ENCODE assay signal across 1 cellular context in the genomic region with DNA sequence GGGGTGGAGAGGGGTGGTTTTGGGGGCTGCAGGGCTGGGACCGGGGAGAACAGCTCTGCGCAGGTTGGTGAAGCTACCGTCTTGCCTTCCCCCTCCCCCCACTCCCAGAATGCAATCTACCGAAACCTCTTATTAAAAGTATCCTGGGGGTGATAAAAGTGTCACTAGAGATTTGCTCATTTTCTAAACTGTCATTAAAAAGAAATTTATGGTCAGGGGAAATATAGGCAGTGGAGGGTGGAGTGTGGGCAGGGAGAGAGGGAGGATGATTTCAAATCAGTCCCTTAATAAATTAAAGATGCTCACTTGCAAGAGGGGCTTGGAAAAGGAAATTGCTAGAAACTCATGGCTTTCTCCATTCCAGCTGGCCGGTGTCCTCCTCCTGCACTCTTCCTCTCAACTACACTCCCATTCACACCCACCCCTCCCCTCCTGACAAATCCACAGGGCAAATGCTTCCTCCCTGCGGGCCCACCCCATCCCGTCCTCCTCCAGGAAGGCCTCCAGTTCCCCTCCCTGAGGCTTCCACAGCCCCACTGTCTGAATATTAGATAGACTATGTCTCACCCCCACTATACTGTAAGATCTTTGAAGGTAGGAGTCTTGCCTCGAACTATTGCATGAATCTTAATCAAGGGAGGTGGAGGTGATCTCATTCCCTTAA.
TF ChIP-seq lines count a peak whose summit lies in the region.

No MANE protein-coding gene starts in this region.

TF ChIP-seq in HEK293, 187 proteins besides CTCF, POLR2A, EP300 and RAD21 (continued from another document and continues in another):
- TF ChIP-seq, protein P1, sequence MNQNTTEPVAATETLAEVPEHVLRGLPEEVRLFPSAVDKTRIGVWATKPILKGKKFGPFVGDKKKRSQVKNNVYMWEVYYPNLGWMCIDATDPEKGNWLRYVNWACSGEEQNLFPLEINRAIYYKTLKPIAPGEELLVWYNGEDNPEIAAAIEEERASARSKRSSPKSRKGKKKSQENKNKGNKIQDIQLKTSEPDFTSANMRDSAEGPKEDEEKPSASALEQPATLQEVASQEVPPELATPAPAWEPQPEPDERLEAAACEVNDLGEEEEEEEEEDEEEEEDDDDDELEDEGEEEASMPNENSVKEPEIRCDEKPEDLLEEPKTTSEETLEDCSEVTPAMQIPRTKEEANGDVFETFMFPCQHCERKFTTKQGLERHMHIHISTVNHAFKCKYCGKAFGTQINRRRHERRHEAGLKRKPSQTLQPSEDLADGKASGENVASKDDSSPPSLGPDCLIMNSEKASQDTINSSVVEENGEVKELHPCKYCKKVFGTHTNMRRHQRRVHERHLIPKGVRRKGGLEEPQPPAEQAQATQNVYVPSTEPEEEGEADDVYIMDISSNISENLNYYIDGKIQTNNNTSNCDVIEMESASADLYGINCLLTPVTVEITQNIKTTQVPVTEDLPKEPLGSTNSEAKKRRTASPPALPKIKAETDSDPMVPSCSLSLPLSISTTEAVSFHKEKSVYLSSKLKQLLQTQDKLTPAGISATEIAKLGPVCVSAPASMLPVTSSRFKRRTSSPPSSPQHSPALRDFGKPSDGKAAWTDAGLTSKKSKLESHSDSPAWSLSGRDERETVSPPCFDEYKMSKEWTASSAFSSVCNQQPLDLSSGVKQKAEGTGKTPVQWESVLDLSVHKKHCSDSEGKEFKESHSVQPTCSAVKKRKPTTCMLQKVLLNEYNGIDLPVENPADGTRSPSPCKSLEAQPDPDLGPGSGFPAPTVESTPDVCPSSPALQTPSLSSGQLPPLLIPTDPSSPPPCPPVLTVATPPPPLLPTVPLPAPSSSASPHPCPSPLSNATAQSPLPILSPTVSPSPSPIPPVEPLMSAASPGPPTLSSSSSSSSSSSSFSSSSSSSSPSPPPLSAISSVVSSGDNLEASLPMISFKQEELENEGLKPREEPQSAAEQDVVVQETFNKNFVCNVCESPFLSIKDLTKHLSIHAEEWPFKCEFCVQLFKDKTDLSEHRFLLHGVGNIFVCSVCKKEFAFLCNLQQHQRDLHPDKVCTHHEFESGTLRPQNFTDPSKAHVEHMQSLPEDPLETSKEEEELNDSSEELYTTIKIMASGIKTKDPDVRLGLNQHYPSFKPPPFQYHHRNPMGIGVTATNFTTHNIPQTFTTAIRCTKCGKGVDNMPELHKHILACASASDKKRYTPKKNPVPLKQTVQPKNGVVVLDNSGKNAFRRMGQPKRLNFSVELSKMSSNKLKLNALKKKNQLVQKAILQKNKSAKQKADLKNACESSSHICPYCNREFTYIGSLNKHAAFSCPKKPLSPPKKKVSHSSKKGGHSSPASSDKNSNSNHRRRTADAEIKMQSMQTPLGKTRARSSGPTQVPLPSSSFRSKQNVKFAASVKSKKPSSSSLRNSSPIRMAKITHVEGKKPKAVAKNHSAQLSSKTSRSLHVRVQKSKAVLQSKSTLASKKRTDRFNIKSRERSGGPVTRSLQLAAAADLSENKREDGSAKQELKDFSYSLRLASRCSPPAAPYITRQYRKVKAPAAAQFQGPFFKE (tag by site-specific recombination; IDR thresholded peaks at IDR 0.05; ENCODE audit: borderline replicate concordance), result no peak
- TF ChIP-seq EGR2 (tag by site-specific recombination; IDR thresholded peaks at IDR 0.05; ENCODE audit: low read depth) (no peak; the same call in 1 of the 2 replicates), ZNF169 (tag by site-specific recombination; IDR thresholded peaks at IDR 0.05) (no peak), KLF16 (tag by site-specific recombination; IDR thresholded peaks at IDR 0.05) (peak; percentile 79), RBAK (tag by site-specific recombination; IDR thresholded peaks at IDR 0.05) (no peak), ZNF830 (tag by site-specific recombination; IDR thresholded peaks at IDR 0.05; ENCODE audit: low read depth) (no peak), ZFHX2 (tag by site-specific recombination; conservative IDR thresholded peaks at IDR 0.05) (peak; percentile 55), ZNF140 (tag by site-specific recombination; IDR thresholded peaks at IDR 0.05) (no peak), SETDB1 (IDR thresholded peaks at IDR 0.05; ENCODE audit: insufficient read length, low read length) (no peak), OSR2 (tag by site-specific recombination; IDR thresholded peaks at IDR 0.05) (peak; percentile 74), ZNF10 (tag by site-specific recombination; IDR thresholded peaks at IDR 0.05) (no peak), HOXC10 (CRISPR knock-in tag; IDR thresholded peaks at IDR 0.05) (no peak), ZNF626 (tag by site-specific recombination; IDR thresholded peaks at IDR 0.05) (no peak), ZNF404 (tag by site-specific recombination; IDR thresholded peaks at IDR 0.05) (no peak), ZNF114 (tag by site-specific recombination; IDR thresholded peaks at IDR 0.05) (no peak), OVOL3 (tag by site-specific recombination; IDR thresholded peaks at IDR 0.05) (no peak), ZNF473 (tag by site-specific recombination; IDR thresholded peaks at IDR 0.05) (no peak), ZNF510 (tag by site-specific recombination; IDR thresholded peaks at IDR 0.05; ENCODE audit: insufficient replicate concordance) (no peak), ZNF211 (tag by site-specific recombination; IDR thresholded peaks at IDR 0.05; ENCODE audit: low read depth) (no peak), ZNF561 (tag by site-specific recombination; IDR thresholded peaks at IDR 0.05; ENCODE audit: borderline replicate concordance) (0 out of 2 replicates have a peak, but pooled peaks have one; percentile 13), ZNF155 (tag by site-specific recombination; IDR thresholded peaks at IDR 0.05) (no peak), KLF10 (tag by site-specific recombination; IDR thresholded peaks at IDR 0.05) (peak; percentile 64; the same call in 1 of the 2 replicates), SP3 (tag by site-specific recombination; IDR thresholded peaks at IDR 0.05) (no peak), ZNF157 (tag by site-specific recombination; IDR thresholded peaks at IDR 0.05) (no peak), ZNF621 (tag by site-specific recombination; IDR thresholded peaks at IDR 0.05) (no peak), HOXD13 (CRISPR knock-in tag; IDR thresholded peaks at IDR 0.05; ENCODE audit: borderline replicate concordance) (no peak), ZNF549 (tag by site-specific recombination; IDR thresholded peaks at IDR 0.05) (no peak), BCL11B (tag by site-specific recombination; IDR thresholded peaks at IDR 0.05; ENCODE audit: low read depth) (peak; percentile 71; the same call in 1 of the 2 replicates), ZNF146 (tag by site-specific recombination; IDR thresholded peaks at IDR 0.05) (no peak), KLF1 (tag by site-specific recombination; IDR thresholded peaks at IDR 0.05) (peak; percentile 65; the same call in 1 of the 2 replicates)
- TF ChIP-seq, protein P2, sequence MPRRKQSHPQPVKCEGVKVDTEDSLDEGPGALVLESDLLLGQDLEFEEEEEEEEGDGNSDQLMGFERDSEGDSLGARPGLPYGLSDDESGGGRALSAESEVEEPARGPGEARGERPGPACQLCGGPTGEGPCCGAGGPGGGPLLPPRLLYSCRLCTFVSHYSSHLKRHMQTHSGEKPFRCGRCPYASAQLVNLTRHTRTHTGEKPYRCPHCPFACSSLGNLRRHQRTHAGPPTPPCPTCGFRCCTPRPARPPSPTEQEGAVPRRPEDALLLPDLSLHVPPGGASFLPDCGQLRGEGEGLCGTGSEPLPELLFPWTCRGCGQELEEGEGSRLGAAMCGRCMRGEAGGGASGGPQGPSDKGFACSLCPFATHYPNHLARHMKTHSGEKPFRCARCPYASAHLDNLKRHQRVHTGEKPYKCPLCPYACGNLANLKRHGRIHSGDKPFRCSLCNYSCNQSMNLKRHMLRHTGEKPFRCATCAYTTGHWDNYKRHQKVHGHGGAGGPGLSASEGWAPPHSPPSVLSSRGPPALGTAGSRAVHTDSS (tag by site-specific recombination; IDR thresholded peaks at IDR 0.05), result no peak
- TF ChIP-seq, protein P3, sequence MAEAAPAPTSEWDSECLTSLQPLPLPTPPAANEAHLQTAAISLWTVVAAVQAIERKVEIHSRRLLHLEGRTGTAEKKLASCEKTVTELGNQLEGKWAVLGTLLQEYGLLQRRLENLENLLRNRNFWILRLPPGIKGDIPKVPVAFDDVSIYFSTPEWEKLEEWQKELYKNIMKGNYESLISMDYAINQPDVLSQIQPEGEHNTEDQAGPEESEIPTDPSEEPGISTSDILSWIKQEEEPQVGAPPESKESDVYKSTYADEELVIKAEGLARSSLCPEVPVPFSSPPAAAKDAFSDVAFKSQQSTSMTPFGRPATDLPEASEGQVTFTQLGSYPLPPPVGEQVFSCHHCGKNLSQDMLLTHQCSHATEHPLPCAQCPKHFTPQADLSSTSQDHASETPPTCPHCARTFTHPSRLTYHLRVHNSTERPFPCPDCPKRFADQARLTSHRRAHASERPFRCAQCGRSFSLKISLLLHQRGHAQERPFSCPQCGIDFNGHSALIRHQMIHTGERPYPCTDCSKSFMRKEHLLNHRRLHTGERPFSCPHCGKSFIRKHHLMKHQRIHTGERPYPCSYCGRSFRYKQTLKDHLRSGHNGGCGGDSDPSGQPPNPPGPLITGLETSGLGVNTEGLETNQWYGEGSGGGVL (tag by site-specific recombination; IDR thresholded peaks at IDR 0.05), result 0 out of 2 replicates have a peak, but pooled peaks have one; percentile 5
- TF ChIP-seq, protein P4, sequence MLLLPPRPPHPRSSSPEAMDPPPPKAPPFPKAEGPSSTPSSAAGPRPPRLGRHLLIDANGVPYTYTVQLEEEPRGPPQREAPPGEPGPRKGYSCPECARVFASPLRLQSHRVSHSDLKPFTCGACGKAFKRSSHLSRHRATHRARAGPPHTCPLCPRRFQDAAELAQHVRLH (tag by site-specific recombination; IDR thresholded peaks at IDR 0.05), result peak; percentile 71
- TF ChIP-seq, protein P5, sequence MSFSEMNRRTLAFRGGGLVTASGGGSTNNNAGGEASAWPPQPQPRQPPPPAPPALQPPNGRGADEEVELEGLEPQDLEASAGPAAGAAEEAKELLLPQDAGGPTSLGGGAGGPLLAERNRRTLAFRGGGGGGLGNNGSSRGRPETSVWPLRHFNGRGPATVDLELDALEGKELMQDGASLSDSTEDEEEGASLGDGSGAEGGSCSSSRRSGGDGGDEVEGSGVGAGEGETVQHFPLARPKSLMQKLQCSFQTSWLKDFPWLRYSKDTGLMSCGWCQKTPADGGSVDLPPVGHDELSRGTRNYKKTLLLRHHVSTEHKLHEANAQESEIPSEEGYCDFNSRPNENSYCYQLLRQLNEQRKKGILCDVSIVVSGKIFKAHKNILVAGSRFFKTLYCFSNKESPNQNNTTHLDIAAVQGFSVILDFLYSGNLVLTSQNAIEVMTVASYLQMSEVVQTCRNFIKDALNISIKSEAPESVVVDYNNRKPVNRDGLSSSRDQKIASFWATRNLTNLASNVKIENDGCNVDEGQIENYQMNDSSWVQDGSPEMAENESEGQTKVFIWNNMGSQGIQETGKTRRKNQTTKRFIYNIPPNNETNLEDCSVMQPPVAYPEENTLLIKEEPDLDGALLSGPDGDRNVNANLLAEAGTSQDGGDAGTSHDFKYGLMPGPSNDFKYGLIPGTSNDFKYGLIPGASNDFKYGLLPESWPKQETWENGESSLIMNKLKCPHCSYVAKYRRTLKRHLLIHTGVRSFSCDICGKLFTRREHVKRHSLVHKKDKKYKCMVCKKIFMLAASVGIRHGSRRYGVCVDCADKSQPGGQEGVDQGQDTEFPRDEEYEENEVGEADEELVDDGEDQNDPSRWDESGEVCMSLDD (tag by site-specific recombination; IDR thresholded peaks at IDR 0.05), result no peak
- TF ChIP-seq, protein P6, sequence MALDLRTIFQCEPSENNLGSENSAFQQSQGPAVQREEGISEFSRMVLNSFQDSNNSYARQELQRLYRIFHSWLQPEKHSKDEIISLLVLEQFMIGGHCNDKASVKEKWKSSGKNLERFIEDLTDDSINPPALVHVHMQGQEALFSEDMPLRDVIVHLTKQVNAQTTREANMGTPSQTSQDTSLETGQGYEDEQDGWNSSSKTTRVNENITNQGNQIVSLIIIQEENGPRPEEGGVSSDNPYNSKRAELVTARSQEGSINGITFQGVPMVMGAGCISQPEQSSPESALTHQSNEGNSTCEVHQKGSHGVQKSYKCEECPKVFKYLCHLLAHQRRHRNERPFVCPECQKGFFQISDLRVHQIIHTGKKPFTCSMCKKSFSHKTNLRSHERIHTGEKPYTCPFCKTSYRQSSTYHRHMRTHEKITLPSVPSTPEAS (tag by site-specific recombination; IDR thresholded peaks at IDR 0.05), result no peak
- TF ChIP-seq, protein P7, sequence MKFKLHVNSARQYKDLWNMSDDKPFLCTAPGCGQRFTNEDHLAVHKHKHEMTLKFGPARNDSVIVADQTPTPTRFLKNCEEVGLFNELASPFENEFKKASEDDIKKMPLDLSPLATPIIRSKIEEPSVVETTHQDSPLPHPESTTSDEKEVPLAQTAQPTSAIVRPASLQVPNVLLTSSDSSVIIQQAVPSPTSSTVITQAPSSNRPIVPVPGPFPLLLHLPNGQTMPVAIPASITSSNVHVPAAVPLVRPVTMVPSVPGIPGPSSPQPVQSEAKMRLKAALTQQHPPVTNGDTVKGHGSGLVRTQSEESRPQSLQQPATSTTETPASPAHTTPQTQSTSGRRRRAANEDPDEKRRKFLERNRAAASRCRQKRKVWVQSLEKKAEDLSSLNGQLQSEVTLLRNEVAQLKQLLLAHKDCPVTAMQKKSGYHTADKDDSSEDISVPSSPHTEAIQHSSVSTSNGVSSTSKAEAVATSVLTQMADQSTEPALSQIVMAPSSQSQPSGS (tag by site-specific recombination; IDR thresholded peaks at IDR 0.05; ENCODE audit: low read depth), result no peak
- TF ChIP-seq, protein P8, sequence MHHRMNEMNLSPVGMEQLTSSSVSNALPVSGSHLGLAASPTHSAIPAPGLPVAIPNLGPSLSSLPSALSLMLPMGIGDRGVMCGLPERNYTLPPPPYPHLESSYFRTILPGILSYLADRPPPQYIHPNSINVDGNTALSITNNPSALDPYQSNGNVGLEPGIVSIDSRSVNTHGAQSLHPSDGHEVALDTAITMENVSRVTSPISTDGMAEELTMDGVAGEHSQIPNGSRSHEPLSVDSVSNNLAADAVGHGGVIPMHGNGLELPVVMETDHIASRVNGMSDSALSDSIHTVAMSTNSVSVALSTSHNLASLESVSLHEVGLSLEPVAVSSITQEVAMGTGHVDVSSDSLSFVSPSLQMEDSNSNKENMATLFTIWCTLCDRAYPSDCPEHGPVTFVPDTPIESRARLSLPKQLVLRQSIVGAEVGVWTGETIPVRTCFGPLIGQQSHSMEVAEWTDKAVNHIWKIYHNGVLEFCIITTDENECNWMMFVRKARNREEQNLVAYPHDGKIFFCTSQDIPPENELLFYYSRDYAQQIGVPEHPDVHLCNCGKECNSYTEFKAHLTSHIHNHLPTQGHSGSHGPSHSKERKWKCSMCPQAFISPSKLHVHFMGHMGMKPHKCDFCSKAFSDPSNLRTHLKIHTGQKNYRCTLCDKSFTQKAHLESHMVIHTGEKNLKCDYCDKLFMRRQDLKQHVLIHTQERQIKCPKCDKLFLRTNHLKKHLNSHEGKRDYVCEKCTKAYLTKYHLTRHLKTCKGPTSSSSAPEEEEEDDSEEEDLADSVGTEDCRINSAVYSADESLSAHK (tag by site-specific recombination; IDR thresholded peaks at IDR 0.05), result peak; percentile 83
- TF ChIP-seq, protein P9, sequence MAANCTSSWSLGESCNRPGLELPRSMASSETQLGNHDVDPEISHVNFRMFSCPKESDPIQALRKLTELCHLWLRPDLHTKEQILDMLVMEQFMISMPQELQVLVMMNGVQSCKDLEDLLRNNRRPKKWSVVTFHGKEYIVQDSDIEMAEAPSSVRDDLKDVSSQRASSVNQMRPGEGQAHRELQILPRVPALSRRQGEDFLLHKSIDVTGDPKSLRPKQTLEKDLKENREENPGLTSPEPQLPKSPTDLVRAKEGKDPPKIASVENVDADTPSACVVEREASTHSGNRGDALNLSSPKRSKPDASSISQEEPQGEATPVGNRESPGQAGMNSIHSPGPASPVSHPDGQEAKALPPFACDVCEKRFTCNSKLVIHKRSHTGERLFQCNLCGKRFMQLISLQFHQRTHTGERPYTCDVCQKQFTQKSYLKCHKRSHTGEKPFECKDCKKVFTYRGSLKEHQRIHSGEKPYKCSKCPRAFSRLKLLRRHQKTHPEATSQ (tag by site-specific recombination; IDR thresholded peaks at IDR 0.05), result no peak
